ENCODE assay signal across 11 cellular contexts in genomic region chr17:77422104-77422782, GRCh38.
DNase-seq lines count a peak whose midpoint lies in the region; ATAC-seq and TF ChIP-seq lines count a peak whose summit lies in the region.
"Had no signal": no experiment of that assay in that cellular context is flagged by ENCODE, and none has a peak within 500 bp of the region (broad histone marks: within the 10 kb centered on the region; RNA-seq: fewer than 3 reads in every experiment).

No MANE protein-coding gene starts in this region.

- WGBS in liver, result 96% methylated on average over 18 of the region's 18 CpGs

- intact Hi-C loops in sciatic nerve (cut with DNase I), result no loop called here

- no peak for DNase-seq in adipocyte (ENCODE audit: low read depth)
- no peak for DNase-seq in sciatic nerve (ENCODE audit: low spot score)
- no peak for DNase-seq in NOMO-1 (lab: John Stamatoyannopoulos, UW; ENCODE audit: unreplicated experiment in 2 of 2)
- DNase-seq: activated CD4-positive, alpha-beta T cell treated with anti-CD3 and anti-CD28 coated beads for 1 hour; aorta; Karpas-422 had no signal

- H3K27ac ChIP-seq in HUES48 (ENCODE audit: low read depth, low read length) (peak overlapping the region; percentile 87), liver (ENCODE audit: low read depth in 1 of 2, low read length in 2 of 2) (peak overlapping the region; percentile 84 to 96), subcutaneous abdominal adipose tissue (ENCODE audit: low read depth, low read length) (peak overlapping the region; percentile 82)

- H3K4me3 ChIP-seq in HUES48 (ENCODE audit: low read depth, low read length) (no peak overlapping the region), adipocyte (ENCODE audit: low read length) (no peak overlapping the region), liver (ENCODE audit: low read depth in 1 of 3, low read length in 3 of 3) (no peak overlapping the region), subcutaneous abdominal adipose tissue (ENCODE audit: low read depth in 1 of 5, low read length in 5 of 5) (no peak overlapping the region)

- H3K27me3 ChIP-seq in HUES48 (ENCODE audit: control insufficient read depth, insufficient read depth, low read length) (no peaks in the 10 kb centered on the region), adipocyte (replicated peaks; ENCODE audit: control insufficient read depth, insufficient read depth, low read length) (no peaks in the 10 kb centered on the region), liver (ENCODE audit: control insufficient read depth in 4 of 4, insufficient read depth in 4 of 4, low read length in 3 of 4) (no peaks in the 10 kb centered on the region), subcutaneous abdominal adipose tissue (ENCODE audit: control insufficient read depth in 5 of 5, insufficient read depth in 4 of 5, low read length in 5 of 5) (no peaks in the 10 kb centered on the region)

- no peaks in the 10 kb centered on the region for H3K36me3 ChIP-seq in HUES48 (ENCODE audit: control insufficient read depth, insufficient read depth, low read length)
- peaks cover 8% of the 10 kb centered on the region for H3K36me3 ChIP-seq in adipocyte (ENCODE audit: control insufficient read depth, insufficient read depth, low read length, severe bottlenecking)
- H3K36me3 ChIP-seq in liver (ENCODE audit: control insufficient read depth in 4 of 4, insufficient read depth in 3 of 4, low read depth in 1 of 4, low read length in 3 of 4), result peaks cover 0 to 3% (median 1%) of the 10 kb centered on the region in 4 donors
- H3K36me3 ChIP-seq in subcutaneous abdominal adipose tissue (ENCODE audit: control insufficient read depth in 5 of 5, insufficient read depth in 5 of 5, low read length in 5 of 5), result peaks cover 0 to 4% (median 0%) of the 10 kb centered on the region in 5 donors

- H3K9ac ChIP-seq in HUES48 (ENCODE audit: low read depth, low read length) (no peak overlapping the region), adipocyte (ENCODE audit: low read length) (peak overlapping the region; percentile 51), liver (ENCODE audit: low read depth in 1 of 2, low read length in 2 of 2) (no peak overlapping the region), subcutaneous abdominal adipose tissue (ENCODE audit: low read length in 5 of 5) (peak overlapping the region in 2 of 5 donors; percentile 20 to 39)
- H3K9ac ChIP-seq: parathyroid adenoma had no signal

- H3K9me3 ChIP-seq in HUES48 (ENCODE audit: control insufficient read depth, insufficient read depth, low read length) (no peaks in the 10 kb centered on the region), adipocyte (ENCODE audit: control insufficient read depth, low read length) (no peaks in the 10 kb centered on the region), liver (ENCODE audit: control insufficient read depth in 4 of 4, low read length in 3 of 4) (no peaks in the 10 kb centered on the region), subcutaneous abdominal adipose tissue (ENCODE audit: control insufficient read depth in 5 of 5, low read length in 5 of 5) (no peaks in the 10 kb centered on the region)

- TF ChIP-seq RAD21 in liver (IDR thresholded peaks at IDR 0.05), result no peak

- TF ChIP-seq CTCF in liver (IDR thresholded peaks at IDR 0.05; ENCODE audit: low read depth, low read length, missing input control), result no peak

- no peak for ATAC-seq in sciatic nerve
- no peak for ATAC-seq in GM21447 (IDR thresholded peaks at IDR 0.05; ENCODE audit: unreplicated experiment)

- H3K4me1 ChIP-seq in HUES48 (ENCODE audit: control insufficient read depth, insufficient read depth, low read length) (peaks cover 56% of the 10 kb centered on the region), adipocyte (ENCODE audit: control insufficient read depth, insufficient read depth, low read length) (peaks cover 69% of the 10 kb centered on the region), liver (ENCODE audit: control insufficient read depth in 4 of 4, insufficient read depth in 4 of 4, low read length in 3 of 4) (peaks cover 29 to 67% (median 49%) of the 10 kb centered on the region in 4 donors), subcutaneous abdominal adipose tissue (ENCODE audit: control insufficient read depth in 5 of 5, insufficient read depth in 5 of 5, low read length in 5 of 5) (peaks cover 37 to 79% (median 67%) of the 10 kb centered on the region in 5 donors)

TF ChIP-seq in liver, 16 proteins besides CTCF, POLR2A, EP300 and RAD21:
- no peak for TF ChIP-seq NR2F2 (IDR thresholded peaks at IDR 0.05)
- TF ChIP-seq SP1 (IDR thresholded peaks at IDR 0.05), result no peak
- TF ChIP-seq MAX (IDR thresholded peaks at IDR 0.05), result no peak
- no peak for TF ChIP-seq HNF4G (IDR thresholded peaks at IDR 0.05)
- no peak for TF ChIP-seq FOXA1 (IDR thresholded peaks at IDR 0.05)
- no peak for TF ChIP-seq GABPA (IDR thresholded peaks at IDR 0.05 in 1 of 2, conservative IDR thresholded peaks at IDR 0.05 in 1 of 2)
- TF ChIP-seq TAF1 (conservative IDR thresholded peaks at IDR 0.05), result no peak
- TF ChIP-seq ZBTB33 (IDR thresholded peaks at IDR 0.05), result no peak
- TF ChIP-seq RXRA (IDR thresholded peaks at IDR 0.05), result no peak
- TF ChIP-seq YY1 (IDR thresholded peaks at IDR 0.05), result no peak
- TF ChIP-seq HNF4A (conservative IDR thresholded peaks at IDR 0.05), result no peak
- TF ChIP-seq JUND (IDR thresholded peaks at IDR 0.05), result no peak
- no peak for TF ChIP-seq FOXA2 (IDR thresholded peaks at IDR 0.05)
- TF ChIP-seq ATF3 (IDR thresholded peaks at IDR 0.05), result no peak
- TF ChIP-seq EGR1 (IDR thresholded peaks at IDR 0.05; ENCODE audit: low read depth in 2 of 2), result no peak
- TF ChIP-seq REST (IDR thresholded peaks at IDR 0.05), result no peak
